Comparison of ENCODE assay signal across 8 cellular contexts in genomic region chrX:51395807-51396728, GRCh38.
DNase-seq lines count a peak whose midpoint lies in the region; ATAC-seq, FAIRE-seq and TF ChIP-seq lines count a peak whose summit lies in the region.

No MANE protein-coding gene starts in this region.

- H2BK12ac ChIP-seq in H1 (ENCODE audit: low read depth, low read length) (no peak overlapping the region), neuronal stem cell (ENCODE audit: low read length) (no peak overlapping the region)

- H4K91ac ChIP-seq in H1 (replicated peaks; ENCODE audit: insufficient read length, low read length) (no peak overlapping the region), neuronal stem cell (ENCODE audit: low read depth, low read length, poor library complexity) (no peak overlapping the region)

- peaks cover 13% of the 10 kb centered on the region for H3K36me3 Mint-ChIP-seq in activated CD8-positive, alpha-beta T cell treated with anti-CD3 and anti-CD28 coated beads for 36 hours (ENCODE audit: low read depth)

- no peak overlapping the region for H3K9ac ChIP-seq in HUES48 (ENCODE audit: low read depth, low read length)
- H3K9ac ChIP-seq in H1 (replicated peaks in 1 of 4; ENCODE audit: extremely low read depth in 1 of 4, low read depth in 3 of 4, low read length in 3 of 4), result peak overlapping the region in 2 of 4 experiments; percentile 8 to 37; a peak in 4 of 7 replicates
- H3K9ac ChIP-seq in neuronal stem cell (ENCODE audit: low read depth, low read length, poor library complexity), result peak overlapping the region; percentile 12

- TF ChIP-seq RAD21 in H1 (IDR thresholded peaks at IDR 0.05 in 1 of 2, conservative IDR thresholded peaks at IDR 0.05 in 1 of 2; ENCODE audit: low read depth in 2 of 2, low read length in 2 of 2), result 0 out of 4 replicates have a peak, but pooled peaks of 1 of the 2 experiments have one; percentile 6

- TF ChIP-seq CTCF in activated CD8-positive, alpha-beta T cell treated with anti-CD3 and anti-CD28 coated beads for 36 hours (IDR thresholded peaks at IDR 0.05), result peak; percentile 65
- TF ChIP-seq CTCF in H1 (IDR thresholded peaks at IDR 0.05; ENCODE audit: control extremely low read depth in 1 of 3, insufficient read depth in 1 of 3, low read depth in 1 of 3, low read length in 3 of 3) (peak in 2 of 3 experiments; percentile 2 to 13; a peak in 2 of 4 replicates), suprapubic skin (IDR thresholded peaks at IDR 0.05) (no peak)

- H3K9me3 Mint-ChIP-seq in activated CD8-positive, alpha-beta T cell treated with anti-CD3 and anti-CD28 coated beads for 36 hours, result peaks cover 4% of the 10 kb centered on the region

- H2BK15ac ChIP-seq in H1 (ENCODE audit: low read length), result no peak overlapping the region
- no peak overlapping the region for H2BK15ac ChIP-seq in neuronal stem cell (ENCODE audit: low read length)

- H3K4me3 ChIP-seq in HUES48 (ENCODE audit: low read depth, low read length), result peak overlapping the region; percentile 62
- H3K4me3 ChIP-seq in H1 (ENCODE audit: extremely low read depth in 1 of 4, insufficient read depth in 2 of 4, low read depth in 3 of 4, low read length in 4 of 4), result peak overlapping the region; percentile 30 to 59 (median 44); a peak in 7 of 8 replicates
- H3K4me3 ChIP-seq in neuronal stem cell (ENCODE audit: low read length in 2 of 2), result peak overlapping the region in 1 of 2 donors; percentile 71
- peak overlapping the region; percentile 45 for H3K4me3 ChIP-seq in suprapubic skin

- peak overlapping the region; percentile 93 for H3K27ac Mint-ChIP-seq in activated CD8-positive, alpha-beta T cell treated with anti-CD3 and anti-CD28 coated beads for 36 hours

- FAIRE-seq in H1 (lab: Jason Lieb, UNC), result peak; percentile 88

- H3K27ac ChIP-seq in HUES48 (ENCODE audit: low read depth, low read length) (no peak overlapping the region), H1 (ENCODE audit: low read depth, low read length) (no peak overlapping the region), neuronal stem cell (replicated peaks; ENCODE audit: low read length) (no peak overlapping the region), suprapubic skin (no peak overlapping the region)

- no peak overlapping the region for H3K4ac ChIP-seq in H1 (replicated peaks; ENCODE audit: insufficient read length, low read depth, low read length)
- H3K4ac ChIP-seq in neuronal stem cell (ENCODE audit: low read length), result no peak overlapping the region

- intact Hi-C loops in activated CD8-positive, alpha-beta T cell treated with anti-CD3 and anti-CD28 coated beads for 36 hours (cut with micrococcal nuclease), result no loop called here

- no peaks in the 10 kb centered on the region for H3K27me3 ChIP-seq in HUES48 (ENCODE audit: control insufficient read depth, insufficient read depth, low read length)
- H3K27me3 ChIP-seq in H1 (replicated peaks in 1 of 4; ENCODE audit: control insufficient read depth in 3 of 4, extremely low read depth in 1 of 4, insufficient read depth in 3 of 4, low read length in 3 of 4), result no peaks in the 10 kb centered on the region
- H3K27me3 ChIP-seq in neuronal stem cell (ENCODE audit: control insufficient read depth in 3 of 3, insufficient read depth in 3 of 3, low read depth in 1 of 3, low read length in 3 of 3), result no peaks in the 10 kb centered on the region
- peaks cover 6% of the 10 kb centered on the region for H3K27me3 ChIP-seq in suprapubic skin

- H3K9me3 ChIP-seq in HUES48 (ENCODE audit: control insufficient read depth, insufficient read depth, low read length) (peaks cover 9% of the 10 kb centered on the region; the same call in 1 of the 2 replicates), H1 (ENCODE audit: insufficient read depth in 2 of 2, low read depth in 1 of 2, low read length in 1 of 2) (no peaks in the 10 kb centered on the region), neuronal stem cell (replicated peaks in 1 of 2; ENCODE audit: control insufficient read depth in 2 of 2, insufficient read depth in 1 of 2, low read depth in 1 of 2, low read length in 2 of 2) (no peaks in the 10 kb centered on the region), suprapubic skin (no peaks in the 10 kb centered on the region)

- TF ChIP-seq EP300 in H1 (IDR thresholded peaks at IDR 0.05; ENCODE audit: borderline replicate concordance in 1 of 2, low read depth in 2 of 2, low read length in 2 of 2), result no peak
- no peak for TF ChIP-seq EP300 in suprapubic skin (IDR thresholded peaks at IDR 0.05)

- H3K4me2 ChIP-seq in H1 (ENCODE audit: insufficient read depth in 1 of 2, low read depth in 2 of 2, low read length in 2 of 2) (peak overlapping the region; percentile 54 to 61), neuronal stem cell (ENCODE audit: insufficient read depth, low read length, poor library complexity, severe bottlenecking) (peak overlapping the region; percentile 25)

- no peak overlapping the region for H3K56ac ChIP-seq in H1 (replicated peaks; ENCODE audit: insufficient read length, low read depth, low read length)

- H4K5ac ChIP-seq in H1 (ENCODE audit: insufficient read length, low read depth, low read length), result no peak overlapping the region

- CTCF ChIA-PET in activated CD8-positive, alpha-beta T cell treated with anti-CD3 and anti-CD28 coated beads for 36 hours (lab: Charles Lee), result interaction anchor here (0.7 to 1.1 kb wide), 3 partner anchors 27 to 61 kb away, joined by 3 to 4 read pairs (median 3); no protein-coding TSS in a partner anchor
- CTCF ChIA-PET in H1 (lab: Charles Lee; ENCODE audit: partially characterized antibody), result interaction anchor here (0.6 to 2.8 kb wide), 10 partner anchors 10 to 241 kb away, joined by 3 to 10 read pairs (median 4); no protein-coding TSS in a partner anchor

- no peak overlapping the region for H2BK20ac ChIP-seq in H1 (ENCODE audit: low read length)

- H3K4me1 ChIP-seq in HUES48 (ENCODE audit: control insufficient read depth, insufficient read depth, low read length) (no peaks in the 10 kb centered on the region), H1 (replicated peaks in 1 of 4; ENCODE audit: control insufficient read depth in 3 of 4, insufficient read depth in 4 of 4, low read length in 3 of 4) (peaks cover 0 to 3% (median 0%) of the 10 kb centered on the region in 4 experiments; a peak in 1 of 7 replicates), neuronal stem cell (ENCODE audit: control insufficient read depth in 2 of 2, insufficient read depth in 1 of 2, low read depth in 1 of 2, low read length in 2 of 2) (peaks cover 0 to 2% of the 10 kb centered on the region in 2 donors), suprapubic skin (no peaks in the 10 kb centered on the region)

- H2AK5ac ChIP-seq in H1 (ENCODE audit: low read depth, low read length) (no peak overlapping the region), neuronal stem cell (ENCODE audit: low read depth, low read length) (no peak overlapping the region)

- H2BK5ac ChIP-seq in H1 (ENCODE audit: low read depth, low read length) (no peak overlapping the region), neuronal stem cell (ENCODE audit: low read length) (no peak overlapping the region)

- H2AFZ ChIP-seq in H1 (ENCODE audit: low read length) (peak overlapping the region; percentile 51; the same call in 1 of the 2 replicates), neuronal stem cell (ENCODE audit: low read length) (no peak overlapping the region)

- no peaks in the 10 kb centered on the region for H3K27me3 Mint-ChIP-seq in activated CD8-positive, alpha-beta T cell treated with anti-CD3 and anti-CD28 coated beads for 36 hours

- H3K36me3 ChIP-seq in HUES48 (ENCODE audit: control insufficient read depth, insufficient read depth, low read length) (no peaks in the 10 kb centered on the region), H1 (ENCODE audit: control insufficient read depth in 2 of 4, insufficient read depth in 4 of 4, low read length in 3 of 4) (no peaks in the 10 kb centered on the region), neuronal stem cell (replicated peaks in 1 of 2; ENCODE audit: control insufficient read depth in 2 of 2, insufficient read depth in 2 of 2, low read length in 2 of 2) (no peaks in the 10 kb centered on the region), suprapubic skin (no peaks in the 10 kb centered on the region)

- DNase-seq in activated CD8-positive, alpha-beta T cell treated with anti-CD3 and anti-CD28 coated beads for 36 hours, result peak; percentile 72
- DNase-seq in H1 (ENCODE audit: low read depth in 1 of 2, low spot score in 2 of 2), result peak in 1 of 2 experiments; percentile 43
- peak; percentile 2 for DNase-seq in neuronal stem cell (ENCODE audit: low spot score)
- DNase-seq in suprapubic skin (ENCODE audit: low spot score in 2 of 2), result no peak
- DNase-seq in DMS153 treated with DMSO at 0.1 percent for 48 hours (lab: John Stamatoyannopoulos, UW; ENCODE audit: unreplicated experiment), result no peak
- DNase-seq in NCI-H345 treated with DMSO at 0.1 percent for 48 hours (lab: John Stamatoyannopoulos, UW; ENCODE audit: unreplicated experiment), result no peak

- no peak overlapping the region for H3K14ac ChIP-seq in H1 (ENCODE audit: insufficient read length)
- no peak overlapping the region for H3K14ac ChIP-seq in neuronal stem cell (ENCODE audit: low read length)

- H4K20me1 ChIP-seq in H1 (replicated peaks in 1 of 2; ENCODE audit: control insufficient read depth in 1 of 2, insufficient read depth in 2 of 2, low read length in 2 of 2), result no peaks in the 10 kb centered on the region

- H3K23me2 ChIP-seq in H1 (ENCODE audit: low read depth, low read length), result no peaks in the 10 kb centered on the region

- H3K4me3 Mint-ChIP-seq in activated CD8-positive, alpha-beta T cell treated with anti-CD3 and anti-CD28 coated beads for 36 hours, result peak overlapping the region; percentile 83

- peaks cover 37% of the 10 kb centered on the region for H3K4me1 Mint-ChIP-seq in activated CD8-positive, alpha-beta T cell treated with anti-CD3 and anti-CD28 coated beads for 36 hours (ENCODE audit: low read depth)

- TF ChIP-seq POLR2A in H1 (IDR thresholded peaks at IDR 0.05; ENCODE audit: control extremely low read depth in 1 of 2, low read depth in 2 of 2, low read length in 2 of 2), result no peak
- TF ChIP-seq POLR2A in suprapubic skin (IDR thresholded peaks at IDR 0.05), result no peak

- H3K23ac ChIP-seq in H1 (ENCODE audit: insufficient read length) (no peak overlapping the region), neuronal stem cell (ENCODE audit: low read depth, low read length, poor library complexity) (no peak overlapping the region)

- H3K18ac ChIP-seq in H1 (ENCODE audit: extremely low read depth, low read length) (0 out of 2 replicates have a peak overlapping the region, but pooled peaks have one; percentile 32), neuronal stem cell (ENCODE audit: low read length) (peak overlapping the region; percentile 38)

- no peaks in the 10 kb centered on the region for H3K79me2 ChIP-seq in H1 (ENCODE audit: control insufficient read depth in 1 of 2, insufficient read depth in 2 of 2, low read length in 2 of 2)

- no peak overlapping the region for H2BK120ac ChIP-seq in H1 (replicated peaks; ENCODE audit: low read depth, low read length)
- H2BK120ac ChIP-seq in neuronal stem cell (ENCODE audit: low read depth, low read length), result no peak overlapping the region

- H3K79me1 ChIP-seq in H1 (ENCODE audit: low read depth, low read length), result no peaks in the 10 kb centered on the region
- H3K79me1 ChIP-seq in neuronal stem cell (ENCODE audit: low read depth, low read length), result no peaks in the 10 kb centered on the region

- H4K8ac ChIP-seq in H1 (ENCODE audit: extremely low read depth, insufficient read depth, low read length) (no peak overlapping the region), neuronal stem cell (ENCODE audit: low read depth, low read length) (no peak overlapping the region)

- POLR2A ChIA-PET in activated CD8-positive, alpha-beta T cell treated with anti-CD3 and anti-CD28 coated beads for 36 hours (lab: Charles Lee), result interaction anchor here (1.8 kb wide), 1 partner anchor 29 kb away, joined by 4 read pairs; no protein-coding TSS in a partner anchor
- POLR2A ChIA-PET in H1 (lab: Charles Lee; ENCODE audit: partially characterized antibody), result interaction anchor here (0.6 to 1.0 kb wide), 2 partner anchors 63 to 1685 kb away, joined by 3 read pairs; partner anchors contain the start of gene NUDT10

- peak; percentile 83 for ATAC-seq in activated CD8-positive, alpha-beta T cell treated with anti-CD3 and anti-CD28 coated beads for 36 hours
- no peak for ATAC-seq in HG02938 (IDR thresholded peaks at IDR 0.05; ENCODE audit: unreplicated experiment)

- 52% methylated on average over 15 of the region's 50 CpGs; no CpG with 5 or more reads in 1 of the 2 experiments for WGBS in H1 (ENCODE audit: extremely low coverage in 1 of 2, insufficient coverage in 1 of 2, insufficient read length in 1 of 2, insufficient replicate concordance in 2 of 2, low coverage in 1 of 2, low lambda C conversion rate in 2 of 2, missing lambda C conversion rate in 1 of 2), 2 experiments
- no CpG with 5 or more reads among the region's 50 CpGs for WGBS in neuronal stem cell (ENCODE audit: extremely low coverage in 2 of 2, insufficient read length in 2 of 2, insufficient replicate concordance in 1 of 2), 2 donors
- 46% methylated on average over 23 of the region's 50 CpGs for WGBS in suprapubic skin

Comparison
In these comparisons a context has a peak if more than half of its experiments do, and no peak if none do; other contexts are left out.
1. DNase-seq: peak in activated CD8-positive, alpha-beta T cell treated with anti-CD3 and anti-CD28 coated beads for 36 hours (single experiment) and neuronal stem cell (single experiment); none in suprapubic skin (0 of 2), DMS153 treated with DMSO at 0.1 percent for 48 hours (single experiment) and NCI-H345 treated with DMSO at 0.1 percent for 48 hours (single experiment).
2. CTCF ChIP-seq: peak in activated CD8-positive, alpha-beta T cell treated with anti-CD3 and anti-CD28 coated beads for 36 hours (single experiment) and H1 (2 of 3); none in suprapubic skin (0 of 2).